ENCODE assay signal across 9 cellular contexts in the genomic region with DNA sequence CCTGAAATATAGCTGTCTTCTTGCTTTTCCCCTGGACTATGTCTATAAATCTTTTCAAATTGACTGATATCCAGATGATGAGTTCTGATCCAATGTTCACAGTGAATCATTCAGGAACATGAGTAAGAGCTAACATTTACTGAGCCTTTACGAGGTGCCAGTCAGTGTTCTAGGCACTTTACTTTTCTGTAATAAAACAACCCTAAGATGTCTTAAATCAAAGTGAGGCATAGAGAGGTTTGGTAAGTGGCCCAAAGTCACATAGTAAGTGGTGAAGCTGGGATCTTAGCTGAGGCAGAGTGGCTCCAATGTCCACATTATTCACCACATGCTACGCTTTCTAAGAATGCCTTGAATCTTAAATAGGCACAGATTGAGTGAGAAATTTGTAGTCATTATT.
"Had no signal": no experiment of that assay in that cellular context is flagged by ENCODE, and none has a peak within 500 bp of the region (broad histone marks: within the 10 kb centered on the region; RNA-seq: fewer than 3 reads in every experiment).

No MANE protein-coding gene starts in this region.

- H3K36me3 ChIP-seq: HAP-1 had no signal

- H3K4me2 ChIP-seq: GM23338 had no signal

- DNase-seq: GM23248, GOT3, H7, H9, HCEC 1CT, HFFc6 had no signal

- H3K4me3 ChIP-seq: GM23248, GM23338, HAP-1 had no signal

- H3K27ac ChIP-seq: GM23248 had no signal

- H2AFZ ChIP-seq: GM23248, GM23338 had no signal

- ATAC-seq: GM23338, HCT116 had no signal

- H3K9ac ChIP-seq: GM23248 had no signal

- H3K9me3 ChIP-seq: HAP-1 had no signal

- H3K4me1 ChIP-seq: HAP-1 had no signal
